33 cellular contexts compared by ENCODE assay signal in the genomic region with DNA sequence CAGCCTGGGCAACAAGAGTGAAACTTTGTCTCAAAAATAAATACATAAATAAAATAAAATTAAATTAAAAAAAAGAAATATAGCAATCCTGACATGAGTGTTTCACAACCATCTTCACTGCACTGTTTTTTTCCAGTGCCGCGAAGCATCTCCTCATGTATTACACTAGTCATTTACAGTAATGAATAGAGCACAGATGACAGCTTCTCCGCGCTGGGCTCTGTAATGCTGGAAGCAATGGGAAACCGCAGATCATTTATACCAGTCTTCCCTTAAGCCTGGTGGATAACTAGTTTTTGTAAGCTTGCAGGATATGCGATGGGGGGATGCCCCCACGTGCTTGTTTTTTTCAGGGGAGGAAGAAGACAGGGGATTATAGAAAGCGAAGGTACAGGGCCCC.
"Had no signal": no experiment of that assay in that cellular context is flagged by ENCODE, and none has a peak within 500 bp of the region (broad histone marks: within the 10 kb centered on the region; RNA-seq: fewer than 3 reads in every experiment).

No MANE protein-coding gene starts in this region.

- H3K36me3 ChIP-seq: adrenal gland, ascending aorta, breast epithelium, cardiac muscle cell, esophagus muscularis mucosa, gastroesophageal sphincter had no signal

- H3K9me3 ChIP-seq: adrenal gland, ascending aorta, breast epithelium, esophagus muscularis mucosa, gastroesophageal sphincter had no signal

- H3K4me3 Mint-ChIP-seq: activated CD4-positive, alpha-beta memory T cell treated with anti-CD3 and anti-CD28 coated beads for 36 hours; activated CD4-positive, alpha-beta T cell treated with anti-CD3 and anti-CD28 coated beads for 36 hours; activated CD4-positive, alpha-beta T cell treated with anti-CD3 and anti-CD28 coated beads, Interleukin-2, amount 10 ng/mL, durations not matched to agents 24 days and 14 days; activated CD8-positive, alpha-beta memory T cell treated with anti-CD3 and anti-CD28 coated beads, Interleukin-2, amount 10 ng/mL, durations not matched to agents 7 days and 5 days; activated CD8-positive, alpha-beta T cell treated with anti-CD3 and anti-CD28 coated beads, Interleukin-2, amount 10 ng/mL, durations not matched to agents 7 days and 5 days; activated naive CD4-positive, alpha-beta T cell treated with anti-CD3 and anti-CD28 coated beads for 36 hours; activated naive CD4-positive, alpha-beta T cell treated with anti-CD3 and anti-CD28 coated beads, Interleukin-2, amount 50 U/mL, for 24 hours; activated naive CD8-positive, alpha-beta T cell treated with anti-CD3 and anti-CD28 coated beads for 36 hours; activated naive CD8-positive, alpha-beta T cell treated with anti-CD3 and anti-CD28 coated beads, Interleukin-2, amount 50 U/mL, for 24 hours; activated T-helper 1 cell treated with anti-CD3 and anti-CD28 coated beads, Interleukin-12 subunit alpha, Interleukin-12 subunit beta, Interleukin-2, Interleukin-4 antibody, amounts not matched to agents 30 ng/mL and 10 ng/mL and 1 ng/mL, durations not matched to agents 14 hours and 24 hours and 36 hours; brain; central memory CD8-positive, alpha-beta T cell; dendritic cell treated with granulocyte-macrophage colony-stimulating factor and Interleukin-4, amounts not matched to agents 40 ng/mL and 50 ng/mL, for 4 days; endodermal cell had no signal

- H3K9me3 Mint-ChIP-seq: activated CD4-positive, alpha-beta memory T cell treated with anti-CD3 and anti-CD28 coated beads for 36 hours; activated CD4-positive, alpha-beta T cell treated with anti-CD3 and anti-CD28 coated beads, Interleukin-2, amount 10 ng/mL, durations not matched to agents 24 days and 14 days; activated naive CD4-positive, alpha-beta T cell treated with anti-CD3 and anti-CD28 coated beads for 36 hours; activated naive CD4-positive, alpha-beta T cell treated with anti-CD3 and anti-CD28 coated beads, Interleukin-2, amount 50 U/mL, for 24 hours; activated naive CD8-positive, alpha-beta T cell treated with anti-CD3 and anti-CD28 coated beads for 36 hours; activated naive CD8-positive, alpha-beta T cell treated with anti-CD3 and anti-CD28 coated beads, Interleukin-2, amount 50 U/mL, for 24 hours; activated T-helper 1 cell treated with anti-CD3 and anti-CD28 coated beads, Interleukin-12 subunit alpha, Interleukin-12 subunit beta, Interleukin-2, Interleukin-4 antibody, amounts not matched to agents 30 ng/mL and 10 ng/mL and 1 ng/mL, durations not matched to agents 14 hours and 24 hours and 36 hours; activated T-helper 2 cell treated with anti-CD3 and anti-CD28 coated beads, Interferon-gamma antibody, Interleukin-2, Interleukin-4, amounts not matched to agents 10 μg/mL and 5 μg/mL and 100 μg/mL, durations not matched to agents 14 hours and 24 hours and 36 hours; central memory CD8-positive, alpha-beta T cell; dendritic cell treated with granulocyte-macrophage colony-stimulating factor and Interleukin-4, amounts not matched to agents 40 ng/mL and 50 ng/mL, for 4 days; endodermal cell had no signal

- DNase-seq: activated CD4-positive, alpha-beta memory T cell treated with anti-CD3 and anti-CD28 coated beads for 36 hours; activated CD4-positive, alpha-beta T cell treated with anti-CD3 and anti-CD28 coated beads for 36 hours; activated CD4-positive, alpha-beta T cell treated with anti-CD3 and anti-CD28 coated beads, Interleukin-2, amount 10 ng/mL, durations not matched to agents 24 days and 14 days; activated CD4-positive, CD25-positive, alpha-beta regulatory T cell; activated CD4-positive, CD25-positive, alpha-beta regulatory T cell treated with anti-CD3 and anti-CD28 coated beads, Interleukin-2, amount 50 U/mL, for 72 hours; activated CD8-positive, alpha-beta memory T cell treated with anti-CD3 and anti-CD28 coated beads, Interleukin-2, amount 10 ng/mL, durations not matched to agents 7 days and 5 days; activated CD8-positive, alpha-beta memory T cell treated with anti-CD3 and anti-CD28 coated beads, Interleukin-2, amount 50 U/mL, for 4 hours; activated CD8-positive, alpha-beta T cell treated with anti-CD3 and anti-CD28 coated beads, Interleukin-2, amount 10 ng/mL, durations not matched to agents 7 days and 5 days; activated effector memory CD4-positive, alpha-beta T cell treated with anti-CD3 and anti-CD28 coated beads, Interleukin-2, amount 50 U/mL, for 16 hours; activated naive CD4-positive, alpha-beta T cell treated with anti-CD3 and anti-CD28 coated beads for 36 hours; activated naive CD8-positive, alpha-beta T cell treated with anti-CD3 and anti-CD28 coated beads for 36 hours; activated naive CD8-positive, alpha-beta T cell treated with anti-CD3 and anti-CD28 coated beads, Interleukin-2, amount 50 U/mL, for 24 hours; activated T-cell treated with anti-CD3 and anti-CD28 coated beads, Interleukin-2, amount 50 U/mL, for 1 hour; activated T-cell treated with anti-CD3 and anti-CD28 coated beads, Interleukin-2, amount 50 U/mL, for 48 hours; adrenal gland; dorsolateral prefrontal cortex; effector memory CD4-positive, alpha-beta T cell; erythroblast; foreskin keratinocyte; T-helper 2 cell had no signal

- H3K4me1 Mint-ChIP-seq: activated CD4-positive, alpha-beta T cell treated with anti-CD3 and anti-CD28 coated beads for 36 hours; activated CD4-positive, alpha-beta T cell treated with anti-CD3 and anti-CD28 coated beads, Interleukin-2, amount 10 ng/mL, durations not matched to agents 24 days and 14 days; activated CD8-positive, alpha-beta memory T cell treated with anti-CD3 and anti-CD28 coated beads, Interleukin-2, amount 10 ng/mL, durations not matched to agents 7 days and 5 days; activated naive CD4-positive, alpha-beta T cell treated with anti-CD3 and anti-CD28 coated beads, Interleukin-2, amount 50 U/mL, for 24 hours; activated naive CD8-positive, alpha-beta T cell treated with anti-CD3 and anti-CD28 coated beads for 36 hours; activated naive CD8-positive, alpha-beta T cell treated with anti-CD3 and anti-CD28 coated beads, Interleukin-2, amount 50 U/mL, for 24 hours; brain; central memory CD8-positive, alpha-beta T cell had no signal

- H3K36me3 Mint-ChIP-seq: activated CD4-positive, alpha-beta memory T cell treated with anti-CD3 and anti-CD28 coated beads for 36 hours; activated CD8-positive, alpha-beta memory T cell treated with anti-CD3 and anti-CD28 coated beads, Interleukin-2, amount 10 ng/mL, durations not matched to agents 7 days and 5 days; activated naive CD4-positive, alpha-beta T cell treated with anti-CD3 and anti-CD28 coated beads, Interleukin-2, amount 50 U/mL, for 24 hours; activated naive CD8-positive, alpha-beta T cell treated with anti-CD3 and anti-CD28 coated beads for 36 hours; brain had no signal

- H3K27ac Mint-ChIP-seq: activated CD4-positive, alpha-beta memory T cell treated with anti-CD3 and anti-CD28 coated beads for 36 hours; activated CD4-positive, alpha-beta T cell treated with anti-CD3 and anti-CD28 coated beads for 36 hours; activated CD4-positive, alpha-beta T cell treated with anti-CD3 and anti-CD28 coated beads, Interleukin-2, amount 10 ng/mL, durations not matched to agents 24 days and 14 days; activated CD8-positive, alpha-beta memory T cell treated with anti-CD3 and anti-CD28 coated beads, Interleukin-2, amount 10 ng/mL, durations not matched to agents 7 days and 5 days; activated CD8-positive, alpha-beta T cell treated with anti-CD3 and anti-CD28 coated beads, Interleukin-2, amount 10 ng/mL, durations not matched to agents 7 days and 5 days; activated naive CD4-positive, alpha-beta T cell treated with anti-CD3 and anti-CD28 coated beads for 36 hours; activated naive CD4-positive, alpha-beta T cell treated with anti-CD3 and anti-CD28 coated beads, Interleukin-2, amount 50 U/mL, for 24 hours; activated naive CD8-positive, alpha-beta T cell treated with anti-CD3 and anti-CD28 coated beads for 36 hours; activated naive CD8-positive, alpha-beta T cell treated with anti-CD3 and anti-CD28 coated beads, Interleukin-2, amount 50 U/mL, for 24 hours; activated T-helper 1 cell treated with anti-CD3 and anti-CD28 coated beads, Interleukin-12 subunit alpha, Interleukin-12 subunit beta, Interleukin-2, Interleukin-4 antibody, amounts not matched to agents 30 ng/mL and 10 ng/mL and 1 ng/mL, durations not matched to agents 14 hours and 24 hours and 36 hours; activated T-helper 2 cell treated with anti-CD3 and anti-CD28 coated beads, Interferon-gamma antibody, Interleukin-2, Interleukin-4, amounts not matched to agents 10 μg/mL and 5 μg/mL and 100 μg/mL, durations not matched to agents 14 hours and 24 hours and 36 hours; brain; dendritic cell treated with granulocyte-macrophage colony-stimulating factor and Interleukin-4, amounts not matched to agents 40 ng/mL and 50 ng/mL, for 4 days; endodermal cell had no signal

- H3K27ac ChIP-seq: adrenal gland, ascending aorta, breast epithelium, cardiac muscle cell, coronary artery, dorsolateral prefrontal cortex, esophagus muscularis mucosa, foreskin keratinocyte, gastroesophageal sphincter had no signal

- H3K4me1 ChIP-seq: adrenal gland, ascending aorta, breast epithelium, foreskin keratinocyte, gastroesophageal sphincter had no signal

- H3K27me3 ChIP-seq: ascending aorta, cardiac muscle cell, foreskin keratinocyte had no signal

- H3K4me3 ChIP-seq: adrenal gland, ascending aorta, breast epithelium, cardiac muscle cell, coronary artery, dorsolateral prefrontal cortex, esophagus muscularis mucosa, gastroesophageal sphincter had no signal
